Comparison of ENCODE assay signal across 8 cellular contexts in genomic region chr19:48169585-48169973, GRCh38. TPM values are rescaled to one million over a fixed set of nuclear protein-coding genes. Genes with fewer than 3 reads are reported as not detected.
DNase-seq lines count a peak whose midpoint lies in the region; TF ChIP-seq lines count a peak whose summit lies in the region.

No MANE protein-coding gene starts in this region.

- no peaks in the 10 kb centered on the region for H3K27me3 Mint-ChIP-seq in CD4-positive, alpha-beta memory T cell

- H3K36me3 Mint-ChIP-seq in CD4-positive, alpha-beta memory T cell: peaks cover 20 to 24% of the 10 kb centered on the region in 2 donors

- TF ChIP-seq POLR2A in sigmoid colon (IDR thresholded peaks at IDR 0.05): no peak

- H3K27ac ChIP-seq in CD4-positive, alpha-beta memory T cell (ENCODE audit: low read depth, low read length): peak overlapping the region; percentile 86
- H3K27ac ChIP-seq in angular gyrus (ENCODE audit: low read depth, low read length): peak overlapping the region; percentile 97
- peak overlapping the region; percentile 83 to 96 (median 87) for H3K27ac ChIP-seq in sigmoid colon

- CTCF ChIA-PET in CD4-positive, alpha-beta memory T cell (lab: Charles Lee; ENCODE audit: partially characterized antibody): interaction anchor here (1.0 to 1.2 kb wide), 2 partner anchors 90 to 164 kb away, joined by 3 read pairs; no protein-coding TSS in a partner anchor

- peaks cover 24% of the 10 kb centered on the region for H3K4me1 ChIP-seq in CD4-positive, alpha-beta memory T cell (ENCODE audit: insufficient read depth, low read length)
- H3K4me1 ChIP-seq in HAP-1 (peaks cover 11% of the 10 kb centered on the region), sigmoid colon (peaks cover 0 to 22% (median 16%) of the 10 kb centered on the region in 4 donors)

- POLR2A ChIA-PET in CD4-positive, alpha-beta memory T cell (lab: Charles Lee; ENCODE audit: partially characterized antibody): interaction anchor here (0.7 to 5.0 kb wide), 8 partner anchors 29 to 165 kb away, joined by 3 to 27 read pairs (median 6); partner anchors contain the start of gene CARD8

- peak overlapping the region; percentile 96 to 99 (median 97) for H3K4me3 Mint-ChIP-seq in CD4-positive, alpha-beta memory T cell

- in situ Hi-C loops in HAP-1 (cut with MboI; ENCODE audit: low sequenced_read_pairs): no loop called here

- H3K9me3 ChIP-seq in CD4-positive, alpha-beta memory T cell (ENCODE audit: control insufficient read depth in 1 of 2, low read length in 2 of 2): no peaks in the 10 kb centered on the region
- H3K9me3 ChIP-seq in HAP-1 (no peaks in the 10 kb centered on the region), sigmoid colon (no peaks in the 10 kb centered on the region)

- peak overlapping the region; percentile 29 to 97 for H3K4me3 ChIP-seq in CD4-positive, alpha-beta memory T cell (ENCODE audit: low read length in 2 of 2)
- H3K4me3 ChIP-seq in HAP-1 (peak overlapping the region; percentile 99), sigmoid colon (peak overlapping the region; percentile 70 to 84 (median 80))

- intact Hi-C loops in CD4-positive, alpha-beta memory T cell (cut with micrococcal nuclease): no loop called here
- intact Hi-C loops in sigmoid colon (cut with DNase I): no loop called here

- TF ChIP-seq EP300 in sigmoid colon (IDR thresholded peaks at IDR 0.05): no peak

- peaks cover 15 to 32% (median 21%) of the 10 kb centered on the region in 4 donors for H3K4me1 Mint-ChIP-seq in CD4-positive, alpha-beta memory T cell

- peak overlapping the region; percentile 93 to 99 (median 98) for H3K27ac Mint-ChIP-seq in CD4-positive, alpha-beta memory T cell

- H3K9me3 Mint-ChIP-seq in CD4-positive, alpha-beta memory T cell: no peaks in the 10 kb centered on the region

- H3K36me3 ChIP-seq in CD4-positive, alpha-beta memory T cell (ENCODE audit: insufficient read depth, low read length): peaks cover 5% of the 10 kb centered on the region
- H3K36me3 ChIP-seq in HAP-1 (replicated peaks): peaks cover 15% of the 10 kb centered on the region
- peaks cover 0 to 23% (median 2%) of the 10 kb centered on the region in 4 donors for H3K36me3 ChIP-seq in sigmoid colon

- H3K27me3 ChIP-seq in CD4-positive, alpha-beta memory T cell (ENCODE audit: insufficient read depth, low read length): no peaks in the 10 kb centered on the region
- H3K27me3 ChIP-seq in HAP-1 (ENCODE audit: low read depth) (no peaks in the 10 kb centered on the region), sigmoid colon (no peaks in the 10 kb centered on the region)

- no peak for TF ChIP-seq CTCF in sigmoid colon (IDR thresholded peaks at IDR 0.05)

- 2% methylated on average over 16 of the region's 16 CpGs for WGBS in sigmoid colon, 2 donors

- DNase-seq in CD4-positive, alpha-beta memory T cell: peak; percentile 85 to 91 (median 86)
- DNase-seq in HAP-1 (ENCODE audit: low spot score in 2 of 2) (peak; percentile 49 to 90), NCI-H128 (lab: John Stamatoyannopoulos, UW; ENCODE audit: unreplicated experiment) (peak; percentile 38), T-helper 22 cell (ENCODE audit: low read depth) (peak; percentile 89), hepatic stellate cell (ENCODE audit: low spot score) (peak; percentile 82), sigmoid colon (peak; percentile 81), cortex of kidney (lab: John Stamatoyannopoulos, UW) (no peak)

RNA-seq across cellular contexts. Expression of gene LIG1, which starts 0.6 kb away (rescaled TPM):
- 100 to 1,000 TPM; 118 to 124 TPM for total RNA-seq in CD4-positive, alpha-beta memory T cell
- polyA plus RNA-seq in CD4-positive, alpha-beta memory T cell: 10 to 100 TPM; 13.4 to 30.6 TPM
- total RNA-seq in sigmoid colon: 10 to 100 TPM in 1 of 4 donors, 1 to 10 TPM in 3; 4.3 to 16.9 (median 6.5) TPM
- 10 to 100 TPM; 11.4 to 41.6 (median 15.5) TPM for polyA plus RNA-seq in sigmoid colon

RNA-seq across cellular contexts. Expression of gene ZSWIM9, which starts 0.9 kb away (rescaled TPM):
- total RNA-seq in CD4-positive, alpha-beta memory T cell: 10 to 100 TPM; 10.5 to 11.8 TPM
- 1 to 10 TPM in 1 of 2 donors, under 1 TPM in 1; 0.25 to 1.6 TPM for polyA plus RNA-seq in CD4-positive, alpha-beta memory T cell
- 1 to 10 TPM; 2.4 to 10.0 (median 4.0) TPM for total RNA-seq in sigmoid colon
- polyA plus RNA-seq in sigmoid colon: 1 to 10 TPM; 4.2 to 6.1 (median 6.0) TPM

RNA-seq across cellular contexts. Expression of gene PLA2G4C, which starts 59.0 kb away (rescaled TPM):
- 10 to 100 TPM; 10.7 to 11.1 TPM for total RNA-seq in CD4-positive, alpha-beta memory T cell
- under 1 TPM; 0.44 to 0.81 TPM for polyA plus RNA-seq in CD4-positive, alpha-beta memory T cell
- 10 to 100 TPM; 11.8 to 18.5 (median 13.1) TPM for total RNA-seq in sigmoid colon
- 1 to 10 TPM in 2 of 3 donors, under 1 TPM in 1; 0.60 to 6.4 (median 6.0) TPM for polyA plus RNA-seq in sigmoid colon

Comparison
In these comparisons a context has a peak if more than half of its experiments do, and no peak if none do; other contexts are left out.
1. RNA of gene LIG1, which starts 0.6 kb away (total RNA-seq): 118 to 124 TPM in CD4-positive, alpha-beta memory T cell; 4.3 to 16.9 TPM in sigmoid colon; every median in the first group is over 4 times any median in the second.
2. Peak in every context shown above with its lines, with median percentiles within 50 percentile points of each other: H3K27ac ChIP-seq and H3K4me3 ChIP-seq.